ENCODE assay signal across 8 cellular contexts in the genomic region with DNA sequence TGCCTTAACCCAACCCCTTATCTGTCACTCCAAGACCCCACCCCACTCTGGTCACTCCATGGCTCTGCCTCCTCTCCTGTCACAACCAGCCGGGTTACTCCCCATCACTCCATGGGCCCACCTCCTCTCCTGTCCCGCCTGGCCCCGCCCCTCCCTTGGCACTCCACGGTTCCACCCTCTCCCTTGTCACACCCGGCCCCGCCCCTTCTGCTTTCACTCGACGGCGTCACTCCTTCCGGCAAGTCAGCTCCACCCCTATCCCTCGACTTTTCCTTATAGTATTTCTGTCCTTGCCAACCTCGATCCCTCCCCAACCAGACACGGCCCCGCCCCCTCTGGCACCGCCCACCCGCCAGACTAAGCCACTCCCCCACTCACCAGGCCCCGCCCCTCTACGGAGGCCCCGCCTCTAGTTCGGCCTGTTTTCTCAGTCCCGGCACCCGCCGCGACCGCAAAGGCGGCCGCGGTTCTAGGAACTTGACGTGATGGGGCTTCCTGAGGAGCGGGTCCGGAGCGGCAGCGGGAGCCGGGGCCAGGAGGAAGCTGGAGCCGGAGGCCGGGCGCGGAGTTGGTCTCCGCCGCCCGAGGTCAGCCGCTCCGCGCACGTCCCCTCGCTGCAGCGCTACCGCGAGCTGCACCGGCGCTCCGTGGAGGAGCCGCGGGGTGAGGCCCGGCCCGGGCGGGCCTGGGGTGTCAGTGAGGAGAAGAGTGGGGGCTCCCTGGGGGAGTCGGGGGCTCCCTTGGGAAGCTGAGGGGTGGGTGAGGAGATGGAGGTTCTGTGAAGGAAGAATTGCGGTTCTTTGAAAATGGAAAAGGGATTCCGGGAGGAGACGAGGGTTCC. TPM values are rescaled to one million over a fixed set of nuclear protein-coding genes. Genes with fewer than 3 reads are reported as not detected.
DNase-seq lines count a peak whose midpoint lies in the region; ATAC-seq and TF ChIP-seq lines count a peak whose summit lies in the region.

A gene with protein sequence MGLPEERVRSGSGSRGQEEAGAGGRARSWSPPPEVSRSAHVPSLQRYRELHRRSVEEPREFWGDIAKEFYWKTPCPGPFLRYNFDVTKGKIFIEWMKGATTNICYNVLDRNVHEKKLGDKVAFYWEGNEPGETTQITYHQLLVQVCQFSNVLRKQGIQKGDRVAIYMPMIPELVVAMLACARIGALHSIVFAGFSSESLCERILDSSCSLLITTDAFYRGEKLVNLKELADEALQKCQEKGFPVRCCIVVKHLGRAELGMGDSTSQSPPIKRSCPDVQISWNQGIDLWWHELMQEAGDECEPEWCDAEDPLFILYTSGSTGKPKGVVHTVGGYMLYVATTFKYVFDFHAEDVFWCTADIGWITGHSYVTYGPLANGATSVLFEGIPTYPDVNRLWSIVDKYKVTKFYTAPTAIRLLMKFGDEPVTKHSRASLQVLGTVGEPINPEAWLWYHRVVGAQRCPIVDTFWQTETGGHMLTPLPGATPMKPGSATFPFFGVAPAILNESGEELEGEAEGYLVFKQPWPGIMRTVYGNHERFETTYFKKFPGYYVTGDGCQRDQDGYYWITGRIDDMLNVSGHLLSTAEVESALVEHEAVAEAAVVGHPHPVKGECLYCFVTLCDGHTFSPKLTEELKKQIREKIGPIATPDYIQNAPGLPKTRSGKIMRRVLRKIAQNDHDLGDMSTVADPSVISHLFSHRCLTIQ (plus strand): TSS at position 452 of the 841 bp plus-strand sequence. CDS start 34 bp downstream, at position 486.

- peak within 1 kb of the TSS; percentile 92 for H2AFZ ChIP-seq in SU-DHL-6 (ENCODE audit: low read depth, low read length, severe bottlenecking)

- H3K36me3 ChIP-seq in SU-DHL-6 (ENCODE audit: low read length) = no peaks in the 10 kb centered on the region
- no peaks in the 10 kb centered on the region for H3K36me3 ChIP-seq in thoracic aorta

- peak within 1 kb of the TSS; percentile 94 for H3K4me3 Mint-ChIP-seq in activated naive CD8-positive, alpha-beta T cell treated with anti-CD3 and anti-CD28 coated beads, Interleukin-2, amount 10 ng/mL, durations not matched to agents 7 days and 5 days
- peak within 1 kb of the TSS; percentile 100 for H3K4me3 Mint-ChIP-seq in osteocyte (ENCODE audit: unreplicated experiment)

- peak within 1 kb of the TSS; percentile 64 for H3K4me2 ChIP-seq in SU-DHL-6 (ENCODE audit: low read depth, low read length, poor library complexity, severe bottlenecking)

- peak within 1 kb of the TSS; percentile 51 for H3K4me3 ChIP-seq in SU-DHL-6 (ENCODE audit: insufficient read depth, low read length, poor library complexity, severe bottlenecking)
- peak within 1 kb of the TSS; percentile 95 for H3K4me3 ChIP-seq in thoracic aorta

- POLR2A ChIA-PET in activated naive CD8-positive, alpha-beta T cell treated with anti-CD3 and anti-CD28 coated beads, Interleukin-2, amount 10 ng/mL, durations not matched to agents 7 days and 5 days (lab: Charles Lee) = interaction anchor here (1.1 to 5.7 kb wide), 8 partner anchors 12 to 764 kb away, joined by 3 to 44 read pairs (median 4); a partner anchor contains a TSS

- TF ChIP-seq CTCF in SU-DHL-6 (IDR thresholded peaks at IDR 0.05; ENCODE audit: insufficient read depth, low read length, poor library complexity, severe bottlenecking) (no peak), osteocyte (IDR thresholded peaks at IDR 0.05) (no peak), thoracic aorta (IDR thresholded peaks at IDR 0.05) (no peak)

- no peaks in the 10 kb centered on the region for H4K20me1 ChIP-seq in SU-DHL-6 (ENCODE audit: low read depth, low read length)

- no peaks in the 10 kb centered on the region for H3K79me2 ChIP-seq in SU-DHL-6 (ENCODE audit: insufficient read depth, low read length)

- intact Hi-C loops in head of caudate nucleus (cut with DNase I) = no loop called here

- H3K27me3 Mint-ChIP-seq in activated naive CD8-positive, alpha-beta T cell treated with anti-CD3 and anti-CD28 coated beads, Interleukin-2, amount 10 ng/mL, durations not matched to agents 7 days and 5 days = peaks cover 2% of the 10 kb centered on the region
- H3K27me3 Mint-ChIP-seq in osteocyte (ENCODE audit: unreplicated experiment) = no peaks in the 10 kb centered on the region

- peak within 1 kb of the TSS; percentile 93 for H3K27ac Mint-ChIP-seq in activated naive CD8-positive, alpha-beta T cell treated with anti-CD3 and anti-CD28 coated beads, Interleukin-2, amount 10 ng/mL, durations not matched to agents 7 days and 5 days
- peak within 1 kb of the TSS; percentile 82 for H3K27ac Mint-ChIP-seq in osteocyte (ENCODE audit: unreplicated experiment)

- DNase-seq in GM03348 (ENCODE audit: low spot score) (peak; percentile 98), NCI-H1105 (lab: John Stamatoyannopoulos, UW) (peak; percentile 93), head of caudate nucleus (peak; percentile 94 to 100 (median 98)), osteocyte (ENCODE audit: extremely low spot score, unreplicated experiment) (peak; percentile 99), thoracic aorta (ENCODE audit: low spot score) (peak; percentile 99)
- peak; percentile 99 for DNase-seq in activated naive CD8-positive, alpha-beta T cell treated with anti-CD3 and anti-CD28 coated beads, Interleukin-2, amount 10 ng/mL, durations not matched to agents 7 days and 5 days

- H3K27ac ChIP-seq in SU-DHL-6 (ENCODE audit: low read depth, low read length) = no peak within 1 kb of the TSS
- peak within 1 kb of the TSS; percentile 93 to 95 for H3K27ac ChIP-seq in thoracic aorta

- H3F3A ChIP-seq in SU-DHL-6 (ENCODE audit: insufficient read depth) = no peaks in the 10 kb centered on the region

- H3K27me3 ChIP-seq in SU-DHL-6 (ENCODE audit: low read length) (no peaks in the 10 kb centered on the region), thoracic aorta (replicated peaks; ENCODE audit: insufficient read depth) (no peaks in the 10 kb centered on the region)

- H3K9me3 ChIP-seq in SU-DHL-6 (ENCODE audit: insufficient read depth, low read length) (no peaks in the 10 kb centered on the region), thoracic aorta (no peaks in the 10 kb centered on the region)

- ATAC-seq in HG02571 (IDR thresholded peaks at IDR 0.05; ENCODE audit: unreplicated experiment) = peak; percentile 50
- peak; percentile 81 for ATAC-seq in activated naive CD8-positive, alpha-beta T cell treated with anti-CD3 and anti-CD28 coated beads, Interleukin-2, amount 10 ng/mL, durations not matched to agents 7 days and 5 days (ENCODE audit: low read depth)
- peak; percentile 92 for ATAC-seq in thoracic aorta (ENCODE audit: insufficient number of reproducible peaks, low FRiP score, low read depth)

- H3K4me1 Mint-ChIP-seq in activated naive CD8-positive, alpha-beta T cell treated with anti-CD3 and anti-CD28 coated beads, Interleukin-2, amount 10 ng/mL, durations not matched to agents 7 days and 5 days = peaks cover 51% of the 10 kb centered on the region
- peaks cover 43% of the 10 kb centered on the region for H3K4me1 Mint-ChIP-seq in osteocyte (ENCODE audit: unreplicated experiment)

- peaks cover 16 to 61% of the 10 kb centered on the region in 2 donors for H3K4me1 ChIP-seq in thoracic aorta (ENCODE audit: control insufficient read depth in 1 of 2, low read depth in 2 of 2)

- peak within 1 kb of the TSS; percentile 35 for H3K9ac ChIP-seq in SU-DHL-6 (ENCODE audit: low read length)

- no peaks in the 10 kb centered on the region for H3K9me2 ChIP-seq in SU-DHL-6 (replicated peaks; ENCODE audit: insufficient read depth, low read length)

- H3K36me3 Mint-ChIP-seq in activated naive CD8-positive, alpha-beta T cell treated with anti-CD3 and anti-CD28 coated beads, Interleukin-2, amount 10 ng/mL, durations not matched to agents 7 days and 5 days = peaks cover 3% of the 10 kb centered on the region
- H3K36me3 Mint-ChIP-seq in osteocyte (ENCODE audit: unreplicated experiment) = no peaks in the 10 kb centered on the region

- no peaks in the 10 kb centered on the region for H3K9me3 Mint-ChIP-seq in activated naive CD8-positive, alpha-beta T cell treated with anti-CD3 and anti-CD28 coated beads, Interleukin-2, amount 10 ng/mL, durations not matched to agents 7 days and 5 days
- no peaks in the 10 kb centered on the region for H3K9me3 Mint-ChIP-seq in osteocyte (ENCODE audit: unreplicated experiment)

RNA-seq across cellular contexts. Expression of the gene that starts here (rescaled TPM):
- 10 to 100 TPM; 27.4 to 29.6 TPM for total RNA-seq in activated naive CD8-positive, alpha-beta T cell treated with anti-CD3 and anti-CD28 coated beads, Interleukin-2, amount 10 ng/mL, durations not matched to agents 7 days and 5 days
- total RNA-seq in osteocyte (28.2 and 31.1 TPM in 2 replicates), thoracic aorta (10 to 100 TPM; 65.9 to 95.4 TPM)
